Comparison of ENCODE assay signal across 8 cellular contexts in the genomic region with DNA sequence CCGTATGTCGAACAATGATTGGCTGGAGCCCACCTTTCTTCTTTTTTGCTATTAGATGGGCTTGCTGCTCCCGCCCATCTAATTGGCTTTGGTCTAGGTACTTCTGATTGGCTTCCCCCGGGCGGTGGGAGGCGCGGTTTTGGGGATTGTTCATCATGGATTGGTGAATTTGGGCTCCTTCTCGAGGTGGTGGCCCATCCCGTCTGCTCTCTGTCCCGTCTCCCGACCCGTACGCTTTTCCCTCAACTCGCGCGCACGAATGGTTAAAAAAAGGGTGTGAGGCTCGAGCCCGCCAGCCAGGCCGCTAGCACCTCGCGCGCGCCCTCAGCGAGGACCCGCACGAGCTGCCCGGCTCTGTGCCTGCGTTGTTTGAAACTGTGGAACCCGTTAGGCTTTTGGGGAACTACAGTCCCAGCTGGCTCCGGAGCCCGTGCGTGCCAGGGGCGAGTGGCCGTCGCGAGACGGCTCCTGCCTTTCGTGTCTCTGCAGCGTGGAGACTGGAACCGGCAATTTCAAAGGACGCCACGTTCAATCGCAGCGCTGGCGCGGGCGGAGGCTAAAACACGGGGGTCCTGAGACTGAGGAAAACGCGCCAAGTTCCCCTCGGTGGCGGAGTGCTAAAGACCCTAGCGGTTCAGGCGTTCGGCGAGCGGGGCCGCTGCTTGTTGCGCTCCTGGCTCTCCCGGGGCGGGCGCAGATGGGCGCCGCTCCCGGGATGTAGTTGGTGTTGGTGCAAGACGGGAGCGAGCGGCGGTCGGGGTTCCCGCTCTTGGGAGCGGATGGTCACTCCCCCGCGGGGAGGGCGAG. TPM values are rescaled to one million over a fixed set of nuclear protein-coding genes. Genes with fewer than 3 reads are reported as not detected.
DNase-seq lines count a peak whose midpoint lies in the region; ATAC-seq and TF ChIP-seq lines count a peak whose summit lies in the region.

A gene with protein sequence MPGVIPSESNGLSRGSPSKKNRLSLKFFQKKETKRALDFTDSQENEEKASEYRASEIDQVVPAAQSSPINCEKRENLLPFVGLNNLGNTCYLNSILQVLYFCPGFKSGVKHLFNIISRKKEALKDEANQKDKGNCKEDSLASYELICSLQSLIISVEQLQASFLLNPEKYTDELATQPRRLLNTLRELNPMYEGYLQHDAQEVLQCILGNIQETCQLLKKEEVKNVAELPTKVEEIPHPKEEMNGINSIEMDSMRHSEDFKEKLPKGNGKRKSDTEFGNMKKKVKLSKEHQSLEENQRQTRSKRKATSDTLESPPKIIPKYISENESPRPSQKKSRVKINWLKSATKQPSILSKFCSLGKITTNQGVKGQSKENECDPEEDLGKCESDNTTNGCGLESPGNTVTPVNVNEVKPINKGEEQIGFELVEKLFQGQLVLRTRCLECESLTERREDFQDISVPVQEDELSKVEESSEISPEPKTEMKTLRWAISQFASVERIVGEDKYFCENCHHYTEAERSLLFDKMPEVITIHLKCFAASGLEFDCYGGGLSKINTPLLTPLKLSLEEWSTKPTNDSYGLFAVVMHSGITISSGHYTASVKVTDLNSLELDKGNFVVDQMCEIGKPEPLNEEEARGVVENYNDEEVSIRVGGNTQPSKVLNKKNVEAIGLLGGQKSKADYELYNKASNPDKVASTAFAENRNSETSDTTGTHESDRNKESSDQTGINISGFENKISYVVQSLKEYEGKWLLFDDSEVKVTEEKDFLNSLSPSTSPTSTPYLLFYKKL (plus strand): TSS at position 584 of the 807 bp plus-strand sequence. CDS start 2,819 bp downstream, outside the sequence.

- peaks cover 59% of the 10 kb centered on the region for H3K79me2 ChIP-seq in PC-9 (ENCODE audit: low read depth)

- peaks cover 23% of the 10 kb centered on the region for H3K4me1 ChIP-seq in PC-9 (replicated peaks; ENCODE audit: insufficient read depth)
- peaks cover 15 to 16% of the 10 kb centered on the region in 2 donors for H3K4me1 ChIP-seq in mucosa of rectum (ENCODE audit: control insufficient read depth in 2 of 2, insufficient read depth in 2 of 2, low read length in 2 of 2)

- CTCF ChIA-PET in PC-9 (lab: Charles Lee): interaction anchor here (0.9 kb wide), 1 partner anchor 261 kb away, joined by 5 read pairs; no protein-coding TSS in a partner anchor

- intact Hi-C loops in PC-9 (cut with micrococcal nuclease; ENCODE audit: unreplicated experiment): loop anchor here (1.0 to 5.0 kb wide), 6 partner anchors 206 to 931 kb away; a partner anchor contains a TSS

- H3K9ac ChIP-seq in mucosa of rectum (ENCODE audit: low read depth in 1 of 2, low read length in 2 of 2): peak within 1 kb of the TSS; percentile 99

- peak; percentile 77 for ATAC-seq in GM21619 (IDR thresholded peaks at IDR 0.05; ENCODE audit: unreplicated experiment)

- no peak for TF ChIP-seq CTCF in PC-9 (conservative IDR thresholded peaks at IDR 0.05)
- no peak for TF ChIP-seq CTCF in epithelial cell of proximal tubule (conservative IDR thresholded peaks at IDR 0.05; ENCODE audit: low read depth, low read length)

- H4K20me1 ChIP-seq in PC-9 (ENCODE audit: insufficient read depth): peaks cover 5% of the 10 kb centered on the region; the same call in 1 of the 2 replicates

- H3K9me3 ChIP-seq in PC-9 (ENCODE audit: insufficient read depth, low read depth) (no peaks in the 10 kb centered on the region), mucosa of rectum (ENCODE audit: control insufficient read depth in 2 of 2, low read length in 2 of 2) (no peaks in the 10 kb centered on the region)

- peaks cover 17% of the 10 kb centered on the region for H3F3A ChIP-seq in PC-9 (ENCODE audit: insufficient read depth, low read depth)

- H3K27ac ChIP-seq in PC-9 (peak within 1 kb of the TSS; percentile 95), mucosa of rectum (ENCODE audit: low read depth in 2 of 2, low read length in 2 of 2) (peak within 1 kb of the TSS; percentile 99 to 100)

- BruUV-seq in PC-9 (replicated peaks; lab: Mats Ljungman, UMichigan): no TSS peak

- H3K4me2 ChIP-seq in PC-9: peak within 1 kb of the TSS; percentile 96

- peak within 1 kb of the TSS; percentile 96 for H3K4me3 ChIP-seq in Jurkat, Clone E6-1 (ENCODE audit: low read length)
- H3K4me3 ChIP-seq in PC-9 (peak within 1 kb of the TSS; percentile 100), epithelial cell of proximal tubule (ENCODE audit: low read depth, low read length) (peak within 1 kb of the TSS; percentile 97), mucosa of rectum (ENCODE audit: low read length in 2 of 2) (peak within 1 kb of the TSS; percentile 84 to 90)

- POLR2A ChIA-PET in PC-9 (lab: Charles Lee; ENCODE audit: unreplicated experiment): interaction anchor here (0.6 to 0.7 kb wide), 3 partner anchors 112 to 890 kb away, joined by 3 to 7 read pairs (median 3); no protein-coding TSS in a partner anchor

- H3K27me3 ChIP-seq in PC-9 (ENCODE audit: insufficient read depth, low read depth) (no peaks in the 10 kb centered on the region), mucosa of rectum (ENCODE audit: control insufficient read depth in 2 of 2, insufficient read depth in 2 of 2, low read length in 2 of 2) (no peaks in the 10 kb centered on the region)

- DNase-seq in DMS114 treated with DMSO at 0.1 percent for 48 hours (lab: John Stamatoyannopoulos, UW; ENCODE audit: unreplicated experiment) (peak; percentile 100), PC-9 (peak; percentile 99), epithelial cell of proximal tubule (ENCODE audit: low read depth) (peak; percentile 98)
- DNase-seq in Jurkat, Clone E6-1 (ENCODE audit: low read depth, low spot score): peak; percentile 100
- DNase-seq in activated T-cell treated with anti-CD3 and anti-CD28 coated beads, Interleukin-2, amount 50 U/mL, for 1 hour: peak; percentile 92
- DNase-seq in stimulated activated CD8-positive, alpha-beta memory T cell treated with anti-CD3 and anti-CD28 coated beads, Interleukin-4, amount 100 ng/mL, for 48 hours: peak; percentile 96

- H3K36me3 ChIP-seq in PC-9 (ENCODE audit: low read depth) (peaks cover 13% of the 10 kb centered on the region), mucosa of rectum (ENCODE audit: control insufficient read depth in 2 of 2, insufficient read depth in 2 of 2, low read length in 2 of 2) (peaks cover 0 to 4% of the 10 kb centered on the region in 2 donors)

- no peaks in the 10 kb centered on the region for H3K9me2 ChIP-seq in PC-9 (ENCODE audit: insufficient read depth)

- peak within 1 kb of the TSS; percentile 95 for H2AFZ ChIP-seq in PC-9

RNA-seq across cellular contexts. Expression of the gene that starts here (rescaled TPM):
- polyA plus RNA-seq in Jurkat, Clone E6-1 (2012; ENCODE audit: insufficient read depth, insufficient read length): 75.2 TPM
- total RNA-seq in PC-9 (2021) (42.1 and 50.3 TPM in 2 replicates), epithelial cell of proximal tubule (43.2 and 52.9 TPM in 2 replicates)

Comparison
In these comparisons a context has a peak if more than half of its experiments do, and no peak if none do; other contexts are left out.
1. Peak in every context shown above with its lines: DNase-seq, ATAC-seq, H3K4me3 ChIP-seq and H3K27ac ChIP-seq.